Comparison of ENCODE assay signal across 19 cellular contexts in genomic region chr9:129463477-129463876, GRCh38.
A peak's percentile ranks its signal among the peaks of the same experiment; 100 is the strongest.
DNase-seq lines count a peak whose midpoint lies in the region; ATAC-seq and TF ChIP-seq lines count a peak whose summit lies in the region.
"Had no signal": no experiment of that assay in that cellular context is flagged by ENCODE, and none has a peak within 500 bp of the region (broad histone marks: within the 10 kb centered on the region; RNA-seq: fewer than 3 reads in every experiment).

No MANE protein-coding gene starts in this region.

- H3K9ac ChIP-seq in BLaER1 treated with 17β-estradiol and CSF1 and Interleukin-3, amounts not matched to agents 10 nM and 100 nM, result no peak overlapping the region
- H3K9ac ChIP-seq in mesenchymal stem cell (ENCODE audit: low read length), result no peak overlapping the region
- H3K9ac ChIP-seq: KMS-11, SK-N-SH had no signal

- peaks cover 0 to 1% of the 10 kb centered on the region in 2 donors for H3K27me3 Mint-ChIP-seq in T-cell
- H3K27me3 Mint-ChIP-seq: CD4-positive, CD25-positive, alpha-beta regulatory T cell had no signal

- no peak for TF ChIP-seq EP300 in sigmoid colon (IDR thresholded peaks at IDR 0.05)

- peak overlapping the region; percentile 20 to 61 for H2BK12ac ChIP-seq in mesenchymal stem cell (ENCODE audit: low read length in 2 of 2)

- no peak overlapping the region for H2BK5ac ChIP-seq in mesenchymal stem cell (ENCODE audit: low read depth, low read length, poor library complexity, severe bottlenecking)

- peak overlapping the region in 7 of 11 experiments; percentile 1 to 34 (median 10); a peak in 5 of 22 replicates for H3K4me2 ChIP-seq in BLaER1 treated with 17β-estradiol and CSF1 and Interleukin-3, amounts not matched to agents 10 nM and 100 nM
- no peak overlapping the region for H3K4me2 ChIP-seq in mesenchymal stem cell (ENCODE audit: low read length, poor library complexity, severe bottlenecking)
- H3K4me2 ChIP-seq: KMS-11, SK-N-SH had no signal

- H4K20me1 ChIP-seq in BLaER1 treated with 17β-estradiol and CSF1 and Interleukin-3, amounts not matched to agents 10 nM and 100 nM, result no peaks in the 10 kb centered on the region

- no peaks in the 10 kb centered on the region for H3K79me1 ChIP-seq in mesenchymal stem cell (replicated peaks; ENCODE audit: low read length, poor library complexity, severe bottlenecking)

- H3K4me3 Mint-ChIP-seq in T-cell, result no peak overlapping the region
- H3K4me3 Mint-ChIP-seq: CD4-positive, CD25-positive, alpha-beta regulatory T cell had no signal

- H2BK120ac ChIP-seq in mesenchymal stem cell (ENCODE audit: low read depth, low read length), result no peak overlapping the region

- peaks cover under 1 to 27% (median 23%) of the 10 kb centered on the region in 3 donors for H3K4me1 Mint-ChIP-seq in T-cell

- peak overlapping the region; percentile 73 for H4K91ac ChIP-seq in mesenchymal stem cell (ENCODE audit: low read length)

- no peaks in the 10 kb centered on the region for H3K36me3 Mint-ChIP-seq in T-cell
- H3K36me3 Mint-ChIP-seq: CD4-positive, CD25-positive, alpha-beta regulatory T cell had no signal

- H3K27ac ChIP-seq in BLaER1 treated with 17β-estradiol and CSF1 and Interleukin-3, amounts not matched to agents 10 nM and 100 nM, result no peak overlapping the region; a peak in 1 of 22 replicates
- H3K27ac ChIP-seq in RWPE1 (peak overlapping the region; percentile 22), mesenchymal stem cell (ENCODE audit: low read length, poor library complexity, severe bottlenecking) (no peak overlapping the region), sigmoid colon (peak overlapping the region in 3 of 4 donors; percentile 95 to 100 (median 100))
- H3K27ac ChIP-seq: KMS-11, Peyer's patch had no signal

- no peak overlapping the region for H3K4me3 ChIP-seq in BLaER1 treated with 17β-estradiol and CSF1 and Interleukin-3, amounts not matched to agents 10 nM and 100 nM
- no peak overlapping the region for H3K4me3 ChIP-seq in mesenchymal stem cell (ENCODE audit: insufficient read depth in 1 of 2, low read depth in 1 of 2, low read length in 2 of 2)
- H3K4me3 ChIP-seq in sigmoid colon, result no peak overlapping the region
- H3K4me3 ChIP-seq: Peyer's patch had no signal

- CTCF ChIA-PET in RWPE1 (lab: Yijun Ruan, JAX), result no interaction called here
- CTCF ChIA-PET in T-cell (lab: Charles Lee), result no interaction called here

- POLR2A ChIA-PET in RWPE1 (lab: Yijun Ruan, JAX; ENCODE audit: low non-redundant PET) (no interaction called here), T-cell (lab: Charles Lee) (interaction anchor here in 1 of 2 donors (0.6 kb wide), 1 partner anchor 319 kb away, joined by 7 read pairs; no protein-coding TSS in a partner anchor)

- H3K4ac ChIP-seq in mesenchymal stem cell (ENCODE audit: low read depth in 1 of 2, low read length in 2 of 2), result peak overlapping the region in 1 of 2 experiments; percentile 77

- no peak overlapping the region for H3K23ac ChIP-seq in mesenchymal stem cell (ENCODE audit: low read length in 2 of 2)

- WGBS in mesenchymal stem cell, result 92% methylated on average over 8 of the region's 10 CpGs
- WGBS in sigmoid colon, 2 donors, result 88 to 89% methylated on average over 10 of the region's 10 CpGs

- no peak for DNase-seq in RWPE1 (ENCODE audit: low spot score)
- DNase-seq in mesenchymal stem cell, result no peak
- DNase-seq in sigmoid colon, result no peak
- DNase-seq in T-cell, result no peak
- no peak for DNase-seq in ACHN
- DNase-seq: AML-193; CD4-positive, CD25-positive, alpha-beta regulatory T cell; DMS53; NCI-H1048; NCI-H146; NCI-H2081 treated with DMSO at 0.1 percent for 48 hours; NCI-H2227 treated with DMSO at 0.1 percent for 48 hours; NCI-H524 treated with DMSO at 0.1 percent for 48 hours; Peyer's patch; SHP77; SK-N-SH had no signal

- intact Hi-C loops in sigmoid colon (cut with DNase I), result loop anchor here (5.0 kb wide), 2 partner anchors 34 to 261 kb away; no protein-coding TSS in a partner anchor

- TF ChIP-seq POLR2A in sigmoid colon (IDR thresholded peaks at IDR 0.05), result no peak

- no peak overlapping the region for H2AFZ ChIP-seq in mesenchymal stem cell (ENCODE audit: low read depth, low read length)

- H3K27ac Mint-ChIP-seq in T-cell, result peak overlapping the region in 1 of 2 donors; percentile 62
- H3K27ac Mint-ChIP-seq: CD4-positive, CD25-positive, alpha-beta regulatory T cell had no signal

- ATAC-seq in HG02870 (IDR thresholded peaks at IDR 0.05; ENCODE audit: unreplicated experiment) (no peak), T-cell (replicated peaks in 1 of 4) (no peak)

- H2AK5ac ChIP-seq in mesenchymal stem cell (ENCODE audit: low read length, severe bottlenecking), result peak overlapping the region; percentile 47

- H3K14ac ChIP-seq in mesenchymal stem cell (ENCODE audit: low read length in 2 of 2), result no peak overlapping the region

- H3K9me3 Mint-ChIP-seq in T-cell, result no peaks in the 10 kb centered on the region

- peak overlapping the region in 1 of 2 experiments; percentile 79 for H3K18ac ChIP-seq in mesenchymal stem cell (ENCODE audit: low read depth in 1 of 2, low read length in 2 of 2)

- peak overlapping the region; percentile 44 for H2BK15ac ChIP-seq in mesenchymal stem cell (ENCODE audit: low read depth, poor library complexity, severe bottlenecking)

- peaks cover 77 to 91% (median 87%) of the 10 kb centered on the region in 10 experiments for H3K4me1 ChIP-seq in BLaER1 treated with 17β-estradiol and CSF1 and Interleukin-3, amounts not matched to agents 10 nM and 100 nM
- H3K4me1 ChIP-seq in mesenchymal stem cell (ENCODE audit: control insufficient read depth, insufficient read depth, low read depth, low read length) (peaks cover 53% of the 10 kb centered on the region), sigmoid colon (peaks cover 0 to 66% (median 57%) of the 10 kb centered on the region in 4 donors)

- no peaks in the 10 kb centered on the region for H3K9me3 ChIP-seq in BLaER1 treated with 17β-estradiol and CSF1 and Interleukin-3, amounts not matched to agents 10 nM and 100 nM (replicated peaks in 1 of 11)
- H3K9me3 ChIP-seq in mesenchymal stem cell (ENCODE audit: control insufficient read depth, low read length), result no peaks in the 10 kb centered on the region
- no peaks in the 10 kb centered on the region for H3K9me3 ChIP-seq in sigmoid colon
- H3K9me3 ChIP-seq: Peyer's patch, SK-N-SH had no signal

- H4K8ac ChIP-seq in mesenchymal stem cell (ENCODE audit: low read length), result no peak overlapping the region

- TF ChIP-seq CTCF in RWPE1 (conservative IDR thresholded peaks at IDR 0.05; ENCODE audit: low read depth) (no peak), sigmoid colon (IDR thresholded peaks at IDR 0.05) (no peak)

- no peaks in the 10 kb centered on the region for H3K36me3 ChIP-seq in BLaER1 treated with 17β-estradiol and CSF1 and Interleukin-3, amounts not matched to agents 10 nM and 100 nM
- no peaks in the 10 kb centered on the region for H3K36me3 ChIP-seq in mesenchymal stem cell (ENCODE audit: control insufficient read depth in 1 of 2, insufficient read depth in 2 of 2, low read depth in 1 of 2, low read length in 2 of 2)
- no peaks in the 10 kb centered on the region for H3K36me3 ChIP-seq in sigmoid colon
- H3K36me3 ChIP-seq: Peyer's patch had no signal

- in situ Hi-C loops in ACHN (cut with HindIII; ENCODE audit: low pct_ligation_motif_present, low pct_unique_long_range_greater_than_20kb, low sequenced_read_pairs), result no loop called here

- no peaks in the 10 kb centered on the region for H3K27me3 ChIP-seq in BLaER1 treated with 17β-estradiol and CSF1 and Interleukin-3, amounts not matched to agents 10 nM and 100 nM
- H3K27me3 ChIP-seq in mesenchymal stem cell (ENCODE audit: control insufficient read depth in 1 of 2, insufficient read depth in 1 of 2, low read length in 2 of 2) (no peaks in the 10 kb centered on the region), sigmoid colon (no peaks in the 10 kb centered on the region)
- H3K27me3 ChIP-seq: Peyer's patch had no signal

Comparison
In these comparisons a context has a peak if more than half of its experiments do, and no peak if none do; other contexts are left out.
1. H3K27ac ChIP-seq: peak in RWPE1 (single experiment) and sigmoid colon (3 of 4); none in BLaER1 treated with 17β-estradiol and CSF1 and Interleukin-3, amounts not matched to agents 10 nM and 100 nM (0 of 11) and mesenchymal stem cell (single experiment).